In the genomic region with DNA sequence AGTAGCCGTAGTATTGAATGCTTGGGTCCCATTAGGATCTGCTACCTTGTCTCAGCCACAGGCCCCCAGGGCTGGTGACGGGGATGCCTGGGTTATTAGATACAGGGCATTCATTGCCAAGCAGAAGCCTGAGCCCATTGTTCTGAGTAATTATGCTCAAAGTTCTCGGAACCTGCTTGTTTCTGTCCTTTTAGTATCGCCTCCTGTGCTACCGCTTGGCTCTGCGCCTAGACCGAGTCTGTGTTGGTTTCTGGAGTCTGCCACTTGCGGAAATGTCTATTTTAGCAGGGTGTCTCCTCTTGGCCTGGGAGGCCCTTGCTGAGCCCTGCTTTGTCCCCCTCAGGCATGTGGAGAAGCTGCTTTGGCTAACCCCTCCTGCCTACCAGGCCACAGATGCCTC, we compare ENCODE assay signal across 25 cellular contexts.
DNase-seq lines count a peak whose midpoint lies in the region; ATAC-seq, FAIRE-seq and TF ChIP-seq lines count a peak whose summit lies in the region.
"Had no signal": no experiment of that assay in that cellular context is flagged by ENCODE, and none has a peak within 500 bp of the region (broad histone marks: within the 10 kb centered on the region; RNA-seq: fewer than 3 reads in every experiment).

No MANE protein-coding gene starts in this region.

- H2BK120ac ChIP-seq in IMR-90 (ENCODE audit: low read depth, low read length) = 0 out of 2 replicates have a peak overlapping the region, but pooled peaks have one; percentile 7

- H3K23ac ChIP-seq in IMR-90 (ENCODE audit: low read depth, low read length) = no peak overlapping the region

- H2BK20ac ChIP-seq in IMR-90 (ENCODE audit: low read depth, low read length) = peak overlapping the region; percentile 3; the same call in 1 of the 2 replicates

- peaks cover 10% of the 10 kb centered on the region for H3K4me1 ChIP-seq in IMR-90 (ENCODE audit: control insufficient read depth, insufficient read depth, low read length)
- no peaks in the 10 kb centered on the region for H3K4me1 ChIP-seq in gastrocnemius medialis

- H2AK9ac ChIP-seq in IMR-90 (replicated peaks; ENCODE audit: low read depth, low read length, poor library complexity) = no peak overlapping the region

- peak overlapping the region; percentile 17; the same call in 1 of the 2 replicates for H3K4ac ChIP-seq in IMR-90 (ENCODE audit: low read depth, low read length)

- FAIRE-seq in RCC 7860 (lab: Jason Lieb, UNC) = no peak
- FAIRE-seq: colon had no signal

- TF ChIP-seq CTCF in IMR-90 (conservative IDR thresholded peaks at IDR 0.05; ENCODE audit: low read depth, low read length) = no peak
- no peak for TF ChIP-seq CTCF in gastrocnemius medialis (IDR thresholded peaks at IDR 0.05 in 4 of 5, conservative IDR thresholded peaks at IDR 0.05 in 1 of 5)
- no peak for TF ChIP-seq CTCF in RWPE1 (conservative IDR thresholded peaks at IDR 0.05; ENCODE audit: low read depth)

- no peak overlapping the region for H3K18ac ChIP-seq in IMR-90 (ENCODE audit: low read depth, low read length)

- no peak overlapping the region for H3K9ac ChIP-seq in IMR-90 (ENCODE audit: low read depth, low read length)

- WGBS in IMR-90 (ENCODE audit: extremely low coverage in 2 of 2, insufficient read length in 1 of 2), 2 experiments = 93% methylated on average over 3 of the region's 8 CpGs; no CpG with 5 or more reads in 1 of the 2 experiments

- no TSS peak for BruUV-seq in IMR-90 (replicated peaks; lab: Mats Ljungman, UMichigan)

- no peaks in the 10 kb centered on the region for H3K27me3 ChIP-seq in IMR-90 (ENCODE audit: control insufficient read depth, insufficient read depth, low read length)
- no peaks in the 10 kb centered on the region for H3K27me3 ChIP-seq in gastrocnemius medialis
- H3K27me3 ChIP-seq: brain microvascular endothelial cell had no signal

- no peak overlapping the region for H3K27ac ChIP-seq in IMR-90 (ENCODE audit: insufficient read depth, low read length)
- H3K27ac ChIP-seq in gastrocnemius medialis = peak overlapping the region in 2 of 4 donors; percentile 29 to 47
- no peak overlapping the region for H3K27ac ChIP-seq in RWPE1
- H3K27ac ChIP-seq: brain microvascular endothelial cell, WERI-Rb-1 had no signal

- intact Hi-C loops in IMR-90 (cut with micrococcal nuclease) (no loop called here), gastrocnemius medialis (cut with DNase I; ENCODE audit: low total_unique reads) (no loop called here)

- no peak for TF ChIP-seq RAD21 in IMR-90 (IDR thresholded peaks at IDR 0.05; ENCODE audit: low read length)

- no peak overlapping the region for H3K56ac ChIP-seq in IMR-90 (ENCODE audit: extremely low read depth, insufficient read depth, low read length)

- peaks cover 17% of the 10 kb centered on the region for H3K9me1 ChIP-seq in IMR-90 (ENCODE audit: insufficient read depth, low read length)

- peak overlapping the region; percentile 72; the same call in 1 of the 2 replicates for H2AK5ac ChIP-seq in IMR-90 (ENCODE audit: low read depth, low read length)

- POLR2A ChIA-PET in IMR-90 (lab: Charles Lee; ENCODE audit: unreplicated experiment) = no interaction called here
- POLR2A ChIA-PET in RWPE1 (lab: Yijun Ruan, JAX; ENCODE audit: low non-redundant PET) = no interaction called here

- no peak overlapping the region for H2AFZ ChIP-seq in IMR-90 (replicated peaks; ENCODE audit: low read length, poor library complexity)

- H2BK15ac ChIP-seq in IMR-90 (ENCODE audit: low read depth, low read length) = 0 out of 3 replicates have a peak overlapping the region, but pooled peaks have one; percentile 30

- no peak overlapping the region for H4K91ac ChIP-seq in IMR-90 (ENCODE audit: insufficient read depth, low read depth, low read length)

- ATAC-seq in IMR-90 (ENCODE audit: low read depth) (no peak), gastrocnemius medialis (peak; percentile 52 to 65)
- ATAC-seq: activated naive CD8-positive, alpha-beta T cell treated with anti-CD3 and anti-CD28 coated beads, Interleukin-2, amount 50 U/mL, for 24 hours; left lobe of liver had no signal

- H3K79me1 ChIP-seq in IMR-90 (ENCODE audit: low read depth in 1 of 2, low read length in 2 of 2) = no peaks in the 10 kb centered on the region; a peak in 1 of 4 replicates

- dilution Hi-C loops in IMR-90 (cut with HindIII; ENCODE audit: low sequenced_read_pairs, unreplicated experiment) = no loop called here

- no peak overlapping the region for H3K14ac ChIP-seq in IMR-90 (replicated peaks; ENCODE audit: low read depth, low read length)

- H2BK5ac ChIP-seq in IMR-90 (ENCODE audit: low read depth, low read length, poor library complexity, severe bottlenecking) = no peak overlapping the region

- no peak overlapping the region for H3K4me2 ChIP-seq in IMR-90 (ENCODE audit: low read depth, low read length)

- TF ChIP-seq POLR2A in IMR-90 (IDR thresholded peaks at IDR 0.05; ENCODE audit: low read depth, low read length) (no peak), gastrocnemius medialis (IDR thresholded peaks at IDR 0.05) (no peak)

- DNase-seq in IMR-90 = no peak
- peak; percentile 96 for DNase-seq in dermis blood vessel endothelial cell
- peak; percentile 89 for DNase-seq in islet precursor cell
- no peak for DNase-seq in gastrocnemius medialis
- DNase-seq in RWPE1 (ENCODE audit: low spot score) = no peak
- DNase-seq in inferior parietal cortex (ENCODE audit: extremely low spot score) = no peak
- no peak for DNase-seq in RCC 7860 (ENCODE audit: low spot score)
- DNase-seq: activated CD4-positive, alpha-beta T cell treated with anti-CD3 and anti-CD28 coated beads, Interleukin-2, amount 50 U/mL, for 1 hour; activated effector memory CD4-positive, alpha-beta T cell treated with Interleukin-2 at 50 U/mL for 16 hours; activated naive CD8-positive, alpha-beta T cell treated with anti-CD3 and anti-CD28 coated beads, Interleukin-2, amount 50 U/mL, for 24 hours; brain microvascular endothelial cell; CD8-positive, alpha-beta memory T cell; DND-41; endodermal cell; GOT3; Kasumi-1; NCI-H1092 treated with DMSO at 0.1 percent for 48 hours; NCI-H510A; nucleus accumbens; RPMI8226; stimulated activated CD4-positive, alpha-beta T cell treated with anti-CD3 and anti-CD28 coated beads, Interleukin-4, amount 100 ng/mL, for 24 hours; stimulated activated naive CD4-positive, alpha-beta T cell treated with Interleukin-2 at 50 U/mL for 16 hours; WERI-Rb-1 had no signal

- CTCF ChIA-PET in IMR-90 (lab: Yijun Ruan, JAX) (no interaction called here), RWPE1 (lab: Yijun Ruan, JAX) (no interaction called here)

- H3K36me3 ChIP-seq in IMR-90 (ENCODE audit: control insufficient read depth, insufficient read depth, low read length) (no peaks in the 10 kb centered on the region), gastrocnemius medialis (no peaks in the 10 kb centered on the region)
- H3K36me3 ChIP-seq: brain microvascular endothelial cell, WERI-Rb-1 had no signal

- no peak overlapping the region for H4K5ac ChIP-seq in IMR-90 (ENCODE audit: low read depth, low read length)

- H3K9me3 ChIP-seq in IMR-90 (ENCODE audit: control insufficient read depth, insufficient read depth, low read length) (no peaks in the 10 kb centered on the region), gastrocnemius medialis (no peaks in the 10 kb centered on the region)

- H4K20me1 ChIP-seq in IMR-90 (ENCODE audit: insufficient read depth, low read length) = no peaks in the 10 kb centered on the region

- in situ Hi-C loops in IMR-90 (cut with MboI; ENCODE audit: low sequenced_read_pairs) = no loop called here
- in situ Hi-C loops in gastrocnemius medialis (cut with MboI; ENCODE audit: low sequenced_read_pairs in 4 of 4) = no loop called here

- H3K4me3 ChIP-seq in IMR-90 (ENCODE audit: insufficient read depth, low read depth, low read length) (no peak overlapping the region), gastrocnemius medialis (no peak overlapping the region)

- H4K8ac ChIP-seq in IMR-90 (ENCODE audit: low read depth in 2 of 2, low read length in 2 of 2) = no peak overlapping the region

TF ChIP-seq in IMR-90, 13 proteins besides CTCF, POLR2A, EP300 and RAD21:
- TF ChIP-seq FOS (IDR thresholded peaks at IDR 0.05; ENCODE audit: low read depth, low read length) = no peak
- no peak for TF ChIP-seq BHLHE40 (IDR thresholded peaks at IDR 0.05; ENCODE audit: low read depth, low read length)
- TF ChIP-seq CHD1 (IDR thresholded peaks at IDR 0.05; ENCODE audit: low read depth, low read length) = no peak
- no peak for TF ChIP-seq NFE2L2 (IDR thresholded peaks at IDR 0.05; ENCODE audit: low read depth, low read length)
- no peak for TF ChIP-seq MAZ (IDR thresholded peaks at IDR 0.05; ENCODE audit: borderline replicate concordance, low read depth, low read length)
- TF ChIP-seq RCOR1 (IDR thresholded peaks at IDR 0.05; ENCODE audit: insufficient replicate concordance, low read length) = no peak
- TF ChIP-seq CEBPB (IDR thresholded peaks at IDR 0.05; ENCODE audit: low read depth, low read length) = no peak
- TF ChIP-seq MAFK (IDR thresholded peaks at IDR 0.05; ENCODE audit: low read depth, low read length) = no peak
- TF ChIP-seq, protein P1, sequence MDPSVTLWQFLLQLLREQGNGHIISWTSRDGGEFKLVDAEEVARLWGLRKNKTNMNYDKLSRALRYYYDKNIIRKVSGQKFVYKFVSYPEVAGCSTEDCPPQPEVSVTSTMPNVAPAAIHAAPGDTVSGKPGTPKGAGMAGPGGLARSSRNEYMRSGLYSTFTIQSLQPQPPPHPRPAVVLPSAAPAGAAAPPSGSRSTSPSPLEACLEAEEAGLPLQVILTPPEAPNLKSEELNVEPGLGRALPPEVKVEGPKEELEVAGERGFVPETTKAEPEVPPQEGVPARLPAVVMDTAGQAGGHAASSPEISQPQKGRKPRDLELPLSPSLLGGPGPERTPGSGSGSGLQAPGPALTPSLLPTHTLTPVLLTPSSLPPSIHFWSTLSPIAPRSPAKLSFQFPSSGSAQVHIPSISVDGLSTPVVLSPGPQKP (IDR thresholded peaks at IDR 0.05; ENCODE audit: borderline replicate concordance, low read depth, low read length) = no peak
- no peak for TF ChIP-seq SMC3 (IDR thresholded peaks at IDR 0.05; ENCODE audit: low read depth, low read length)
- TF ChIP-seq RFX5 (IDR thresholded peaks at IDR 0.05; ENCODE audit: low read depth, low read length) = no peak
- TF ChIP-seq, protein P2, sequence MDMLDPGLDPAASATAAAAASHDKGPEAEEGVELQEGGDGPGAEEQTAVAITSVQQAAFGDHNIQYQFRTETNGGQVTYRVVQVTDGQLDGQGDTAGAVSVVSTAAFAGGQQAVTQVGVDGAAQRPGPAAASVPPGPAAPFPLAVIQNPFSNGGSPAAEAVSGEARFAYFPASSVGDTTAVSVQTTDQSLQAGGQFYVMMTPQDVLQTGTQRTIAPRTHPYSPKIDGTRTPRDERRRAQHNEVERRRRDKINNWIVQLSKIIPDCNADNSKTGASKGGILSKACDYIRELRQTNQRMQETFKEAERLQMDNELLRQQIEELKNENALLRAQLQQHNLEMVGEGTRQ (IDR thresholded peaks at IDR 0.05; ENCODE audit: low read depth, low read length) = no peak
- TF ChIP-seq MXI1 (IDR thresholded peaks at IDR 0.05; ENCODE audit: borderline replicate concordance, low read depth, low read length) = no peak
TF ChIP-seq in IMR-90: peak in this region for 0.

Comparison
In these comparisons a context has a peak if more than half of its experiments do, and no peak if none do; other contexts are left out.
1. DNase-seq: peak in dermis blood vessel endothelial cell (single experiment) and islet precursor cell (single experiment); none in IMR-90 (single experiment), gastrocnemius medialis (0 of 2), RWPE1 (single experiment), inferior parietal cortex (single experiment) and RCC 7860 (single experiment).